ENCODE assay signal across 11 cellular contexts in the genomic region with DNA sequence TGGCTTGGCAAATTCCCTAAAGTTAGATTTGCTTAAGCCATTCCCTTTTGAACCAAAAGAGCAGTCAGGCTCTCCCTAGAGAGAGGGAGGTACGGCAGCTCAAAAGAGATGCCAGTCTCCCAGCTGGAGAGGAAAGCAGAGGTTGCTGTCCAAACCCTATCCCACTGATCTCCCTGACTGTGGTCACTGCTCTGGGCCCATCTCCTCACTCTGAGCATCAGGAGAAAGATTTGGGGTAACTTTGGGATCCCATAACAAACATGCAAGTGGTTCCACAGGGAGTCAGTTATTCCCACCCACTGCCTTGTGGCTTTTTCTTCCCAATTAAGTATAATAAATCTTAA. TPM values are rescaled to one million over a fixed set of nuclear protein-coding genes. Genes with fewer than 3 reads are reported as not detected.
DNase-seq lines count a peak whose midpoint lies in the region; ATAC-seq and TF ChIP-seq lines count a peak whose summit lies in the region.
"Had no signal": no experiment of that assay in that cellular context is flagged by ENCODE, and none has a peak within 500 bp of the region (broad histone marks: within the 10 kb centered on the region; RNA-seq: fewer than 3 reads in every experiment).

No MANE protein-coding gene starts in this region.

- H3K27ac ChIP-seq in HEK293 (ENCODE audit: extremely low read depth, low read depth, low read length), result no peak overlapping the region
- H3K27ac ChIP-seq in iPS-18a (ENCODE audit: low read length), result no peak overlapping the region

- POLR2A ChIA-PET in HEK293 (lab: Yijun Ruan, JAX), result no interaction called here

- H3K36me3 ChIP-seq in HEK293 (ENCODE audit: control insufficient read depth in 2 of 2, insufficient read depth in 1 of 2, low read length in 2 of 2) (no peaks in the 10 kb centered on the region), iPS-18a (ENCODE audit: control insufficient read depth, low read depth, low read length) (no peaks in the 10 kb centered on the region), skeletal muscle satellite cell (ENCODE audit: insufficient read depth, low read length) (no peaks in the 10 kb centered on the region)

- H3K4me3 ChIP-seq in HEK293 (ENCODE audit: low read depth, low read length) (no peak overlapping the region), iPS-18a (ENCODE audit: low read length) (peak overlapping the region; percentile 8), skeletal muscle satellite cell (ENCODE audit: low read length) (no peak overlapping the region)

- CTCF ChIA-PET in HEK293 (lab: Yijun Ruan, JAX), result no interaction called here

- no peak for TF ChIP-seq CTCF in HEK293 (tag by site-specific recombination; IDR thresholded peaks at IDR 0.05)

- no peaks in the 10 kb centered on the region for H3K9me3 ChIP-seq in HEK293 (ENCODE audit: control insufficient read depth, insufficient read depth, low read depth, low read length)
- H3K9me3 ChIP-seq in T-helper 17 cell (ENCODE audit: control insufficient read depth, low read length, poor library complexity, severe bottlenecking), result no peaks in the 10 kb centered on the region
- no peaks in the 10 kb centered on the region for H3K9me3 ChIP-seq in iPS-18a (ENCODE audit: control insufficient read depth, low read depth, low read length)
- H3K9me3 ChIP-seq in skeletal muscle satellite cell (replicated peaks; ENCODE audit: low read length), result no peaks in the 10 kb centered on the region

- peak overlapping the region; percentile 59 for H3K4me2 ChIP-seq in skeletal muscle satellite cell (ENCODE audit: low read length)

- no peaks in the 10 kb centered on the region for H3K36me3 Mint-ChIP-seq in T-helper 17 cell (ENCODE audit: low read depth)

- peaks cover 39% of the 10 kb centered on the region for H3K4me1 Mint-ChIP-seq in T-helper 17 cell

- H3K4me1 ChIP-seq in HEK293 (ENCODE audit: control insufficient read depth, insufficient read depth, low read length) (peaks cover 17% of the 10 kb centered on the region), iPS-18a (ENCODE audit: control insufficient read depth, low read depth, low read length) (peaks cover 23% of the 10 kb centered on the region), skeletal muscle satellite cell (ENCODE audit: control insufficient read depth, insufficient read depth, low read length) (peaks cover 49% of the 10 kb centered on the region)

- DNase-seq in T-helper 17 cell (no peak), NCI-H526 treated with DMSO at 0.1 percent for 48 hours (lab: John Stamatoyannopoulos, UW) (no peak)
- DNase-seq in effector CD8-positive, alpha-beta T cell (lab: John Stamatoyannopoulos, UW), result no peak
- DNase-seq: activated CD8-positive, alpha-beta T cell treated with anti-CD3 and anti-CD28 coated beads, Interleukin-2, amount 10 ng/mL, durations not matched to agents 7 days and 5 days; AML-193 had no signal

- H3K9ac ChIP-seq in iPS-18a (ENCODE audit: low read length), result no peak overlapping the region
- H3K9ac ChIP-seq in skeletal muscle satellite cell (ENCODE audit: low read depth, low read length), result no peak overlapping the region

- H3K27ac Mint-ChIP-seq in T-helper 17 cell, result peak overlapping the region; percentile 11
- H3K27ac Mint-ChIP-seq: activated CD8-positive, alpha-beta T cell treated with anti-CD3 and anti-CD28 coated beads, Interleukin-2, amount 10 ng/mL, durations not matched to agents 7 days and 5 days; activated T-helper 2 cell treated with anti-CD3 and anti-CD28 coated beads, Interferon-gamma antibody, Interleukin-2, Interleukin-4, amounts not matched to agents 10 μg/mL and 5 μg/mL and 100 μg/mL, durations not matched to agents 14 hours and 24 hours and 36 hours had no signal

- no peak for TF ChIP-seq POLR2A in GM18505 (IDR thresholded peaks at IDR 0.05; ENCODE audit: borderline replicate concordance, extremely low read depth, insufficient read depth, insufficient read length)

- H3K4me3 Mint-ChIP-seq in T-helper 17 cell, result no peak overlapping the region
- H3K4me3 Mint-ChIP-seq: activated CD8-positive, alpha-beta T cell treated with anti-CD3 and anti-CD28 coated beads, Interleukin-2, amount 10 ng/mL, durations not matched to agents 7 days and 5 days had no signal

- H3K27me3 Mint-ChIP-seq in T-helper 17 cell, result no peaks in the 10 kb centered on the region

- ATAC-seq in T-helper 17 cell (no peak), GM18505 (IDR thresholded peaks at IDR 0.05; ENCODE audit: unreplicated experiment) (no peak), HG03139 (IDR thresholded peaks at IDR 0.05; ENCODE audit: unreplicated experiment) (no peak)
- ATAC-seq: activated CD8-positive, alpha-beta T cell treated with anti-CD3 and anti-CD28 coated beads, Interleukin-2, amount 10 ng/mL, durations not matched to agents 7 days and 5 days had no signal

- H3K27me3 ChIP-seq in iPS-18a (ENCODE audit: control insufficient read depth, insufficient read depth, low read length) (peaks cover 8% of the 10 kb centered on the region), skeletal muscle satellite cell (ENCODE audit: control insufficient read depth, insufficient read depth, low read length) (no peaks in the 10 kb centered on the region)

TF ChIP-seq in HEK293, 187 proteins besides CTCF, POLR2A, EP300 and RAD21:
- no peak for TF ChIP-seq ZNF624 (tag by site-specific recombination; IDR thresholded peaks at IDR 0.05)
- TF ChIP-seq, protein P1, sequence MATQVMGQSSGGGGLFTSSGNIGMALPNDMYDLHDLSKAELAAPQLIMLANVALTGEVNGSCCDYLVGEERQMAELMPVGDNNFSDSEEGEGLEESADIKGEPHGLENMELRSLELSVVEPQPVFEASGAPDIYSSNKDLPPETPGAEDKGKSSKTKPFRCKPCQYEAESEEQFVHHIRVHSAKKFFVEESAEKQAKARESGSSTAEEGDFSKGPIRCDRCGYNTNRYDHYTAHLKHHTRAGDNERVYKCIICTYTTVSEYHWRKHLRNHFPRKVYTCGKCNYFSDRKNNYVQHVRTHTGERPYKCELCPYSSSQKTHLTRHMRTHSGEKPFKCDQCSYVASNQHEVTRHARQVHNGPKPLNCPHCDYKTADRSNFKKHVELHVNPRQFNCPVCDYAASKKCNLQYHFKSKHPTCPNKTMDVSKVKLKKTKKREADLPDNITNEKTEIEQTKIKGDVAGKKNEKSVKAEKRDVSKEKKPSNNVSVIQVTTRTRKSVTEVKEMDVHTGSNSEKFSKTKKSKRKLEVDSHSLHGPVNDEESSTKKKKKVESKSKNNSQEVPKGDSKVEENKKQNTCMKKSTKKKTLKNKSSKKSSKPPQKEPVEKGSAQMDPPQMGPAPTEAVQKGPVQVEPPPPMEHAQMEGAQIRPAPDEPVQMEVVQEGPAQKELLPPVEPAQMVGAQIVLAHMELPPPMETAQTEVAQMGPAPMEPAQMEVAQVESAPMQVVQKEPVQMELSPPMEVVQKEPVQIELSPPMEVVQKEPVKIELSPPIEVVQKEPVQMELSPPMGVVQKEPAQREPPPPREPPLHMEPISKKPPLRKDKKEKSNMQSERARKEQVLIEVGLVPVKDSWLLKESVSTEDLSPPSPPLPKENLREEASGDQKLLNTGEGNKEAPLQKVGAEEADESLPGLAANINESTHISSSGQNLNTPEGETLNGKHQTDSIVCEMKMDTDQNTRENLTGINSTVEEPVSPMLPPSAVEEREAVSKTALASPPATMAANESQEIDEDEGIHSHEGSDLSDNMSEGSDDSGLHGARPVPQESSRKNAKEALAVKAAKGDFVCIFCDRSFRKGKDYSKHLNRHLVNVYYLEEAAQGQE (tag by site-specific recombination; IDR thresholded peaks at IDR 0.05), result peak; percentile 88

RNA-seq across cellular contexts. Expression of a gene that starts 17.1 kb away (rescaled TPM):
- total RNA-seq in T-helper 17 cell, result 10 to 100 TPM; 12.1 to 13.3 TPM
- 64.6 and 89.6 TPM in 2 replicates for total RNA-seq in skeletal muscle satellite cell (2012; rRNA removed)
